11 cellular contexts compared by ENCODE assay signal in genomic region chr2:236745420-236746210, GRCh38.
A peak's percentile ranks its signal among the peaks of the same experiment; 100 is the strongest.
DNase-seq lines count a peak whose midpoint lies in the region; ATAC-seq, FAIRE-seq and TF ChIP-seq lines count a peak whose summit lies in the region.
"Had no signal": no experiment of that assay in that cellular context is flagged by ENCODE, and none has a peak within 500 bp of the region (broad histone marks: within the 10 kb centered on the region; RNA-seq: fewer than 3 reads in every experiment).

No MANE protein-coding gene starts in this region.

- DNase-seq in H54 (ENCODE audit: insufficient read length, low spot score) (no peak), RWPE2 (ENCODE audit: low spot score) (peak; percentile 86), fibroblast of pulmonary artery (ENCODE audit: low read depth) (peak; percentile 79), NCI-H2196 (lab: John Stamatoyannopoulos, UW; ENCODE audit: unreplicated experiment) (no peak)
- DNase-seq in activated CD4-positive, CD25-positive, alpha-beta regulatory T cell (lab: John Stamatoyannopoulos, UW) = no peak
- DNase-seq: activated T-cell treated with anti-CD3 and anti-CD28 coated beads, Interleukin-2, amount 50 U/mL, for 72 hours; effector memory CD4-positive, alpha-beta T cell; Kasumi-1 had no signal

- H3K4me3 ChIP-seq in RWPE2 (ENCODE audit: severe bottlenecking) = no peak overlapping the region
- H3K4me3 ChIP-seq in fibroblast of pulmonary artery (replicated peaks; ENCODE audit: low read depth, low read length) = no peak overlapping the region
- no peak overlapping the region for H3K4me3 ChIP-seq in skeletal muscle satellite cell (ENCODE audit: low read length)

- H3K9me3 ChIP-seq in RWPE2 (ENCODE audit: severe bottlenecking) (no peaks in the 10 kb centered on the region), skeletal muscle satellite cell (replicated peaks; ENCODE audit: low read length) (no peaks in the 10 kb centered on the region)

- no peaks in the 10 kb centered on the region for H3K36me3 ChIP-seq in RWPE2 (ENCODE audit: low read depth)
- no peaks in the 10 kb centered on the region for H3K36me3 ChIP-seq in skeletal muscle satellite cell (ENCODE audit: insufficient read depth, low read length)

- H3K4me2 ChIP-seq in skeletal muscle satellite cell (ENCODE audit: low read length) = peak overlapping the region; percentile 59

- no peaks in the 10 kb centered on the region for H3K27me3 ChIP-seq in RWPE2 (ENCODE audit: insufficient read depth, poor library complexity, severe bottlenecking)
- peaks cover 20% of the 10 kb centered on the region for H3K27me3 ChIP-seq in skeletal muscle satellite cell (ENCODE audit: control insufficient read depth, insufficient read depth, low read length)

- peak overlapping the region; percentile 87 for H3K27ac ChIP-seq in RWPE2 (ENCODE audit: poor library complexity, severe bottlenecking)

- TF ChIP-seq CTCF in RWPE2 (IDR thresholded peaks at IDR 0.05; ENCODE audit: poor library complexity, severe bottlenecking) (no peak), fibroblast of pulmonary artery (IDR thresholded peaks at IDR 0.05; ENCODE audit: low read length, missing control alignments) (no peak)

- peak overlapping the region; percentile 46 for H3K9ac ChIP-seq in skeletal muscle satellite cell (ENCODE audit: low read depth, low read length)

- peak; percentile 57 for FAIRE-seq in H54 (lab: Jason Lieb, UNC)

- no peak for TF ChIP-seq POLR2A in H54 (IDR thresholded peaks at IDR 0.05; ENCODE audit: low read depth, low read length)

- ATAC-seq in RWPE2 (ENCODE audit: low read depth) = peak; percentile 98
- ATAC-seq in HG03571 (IDR thresholded peaks at IDR 0.05; ENCODE audit: unreplicated experiment) = no peak
- ATAC-seq in HG03108 (IDR thresholded peaks at IDR 0.05; ENCODE audit: unreplicated experiment) = no peak
- ATAC-seq: activated T-cell treated with anti-CD3 and anti-CD28 coated beads, Interleukin-2, amount 50 U/mL, for 72 hours had no signal

- H3K4me1 ChIP-seq in RWPE2 (ENCODE audit: insufficient read depth, poor library complexity, severe bottlenecking) = peaks cover 39% of the 10 kb centered on the region
- peaks cover 46% of the 10 kb centered on the region for H3K4me1 ChIP-seq in skeletal muscle satellite cell (ENCODE audit: control insufficient read depth, insufficient read depth, low read length)

Comparison
In these comparisons a context has a peak if more than half of its experiments do, and no peak if none do; other contexts are left out.
1. DNase-seq: peak in RWPE2 (single experiment) and fibroblast of pulmonary artery (single experiment); none in H54 (single experiment), activated CD4-positive, CD25-positive, alpha-beta regulatory T cell (0 of 4) and NCI-H2196 (single experiment).